ENCODE assay signal across 11 cellular contexts in the genomic region with DNA sequence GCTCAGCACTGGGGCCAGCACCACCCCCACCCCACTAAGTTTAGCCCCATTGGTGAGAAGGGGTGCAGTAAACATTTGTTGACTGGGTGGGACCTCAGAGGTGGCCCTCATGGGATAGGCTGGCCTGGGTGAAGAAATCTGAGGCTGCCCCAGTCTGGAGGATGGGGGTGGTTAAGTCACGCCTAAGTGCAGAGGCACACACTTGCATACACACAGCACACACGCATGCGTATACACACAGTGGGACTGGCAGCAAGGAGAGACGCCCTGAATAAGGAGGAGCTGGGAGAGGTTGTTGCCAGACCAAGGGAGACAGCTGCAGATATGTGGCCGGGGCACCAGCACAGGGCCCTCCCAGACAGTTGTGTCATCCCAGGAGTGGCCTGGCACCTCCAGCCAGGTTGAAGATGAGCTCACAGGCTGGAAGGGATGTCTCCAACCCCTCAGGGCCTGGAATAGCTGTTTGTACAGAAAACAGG. TPM values are rescaled to one million over a fixed set of nuclear protein-coding genes. Genes with fewer than 3 reads are reported as not detected.
DNase-seq lines count a peak whose midpoint lies in the region; ATAC-seq and TF ChIP-seq lines count a peak whose summit lies in the region.
"Had no signal": no experiment of that assay in that cellular context is flagged by ENCODE, and none has a peak within 500 bp of the region (broad histone marks: within the 10 kb centered on the region; RNA-seq: fewer than 3 reads in every experiment).

No MANE protein-coding gene starts in this region.

- H3K27ac ChIP-seq in lung (ENCODE audit: low read depth in 1 of 2, low read length in 1 of 2) (peak overlapping the region in 1 of 2 donors; percentile 77), uterus (peak overlapping the region; percentile 82 to 97)
- H3K27ac ChIP-seq in effector memory CD4-positive, alpha-beta T cell (ENCODE audit: insufficient read depth, low read length, poor library complexity, severe bottlenecking), result no peak overlapping the region

- H3K4me3 ChIP-seq in lung (no peak overlapping the region), uterus (no peak overlapping the region)
- H3K4me3 ChIP-seq in effector memory CD4-positive, alpha-beta T cell (ENCODE audit: insufficient read depth, low read depth, low read length, poor library complexity, severe bottlenecking), result no peak overlapping the region

- 35 to 61% methylated on average over 5 of the region's 5 CpGs for WGBS in lung, 2 donors

- intact Hi-C loops in Right ventricle myocardium inferior (cut with DNase I) (no loop called here), Right ventricle myocardium superior (cut with DNase I) (no loop called here), uterus (cut with DNase I; ENCODE audit: low total_unique reads) (loop anchor here (5.0 kb wide), 1 partner anchor 133 kb away; no protein-coding TSS in a partner anchor)

- H3K4me1 ChIP-seq in lung (ENCODE audit: control insufficient read depth in 2 of 2, insufficient read depth in 2 of 2, low read length in 2 of 2), result peaks cover 34 to 70% of the 10 kb centered on the region in 2 donors
- H3K4me1 ChIP-seq in uterus, result peaks cover 29 to 73% of the 10 kb centered on the region in 2 donors
- peaks cover 10% of the 10 kb centered on the region for H3K4me1 ChIP-seq in effector memory CD4-positive, alpha-beta T cell (ENCODE audit: control insufficient read depth, insufficient read depth, low read length, poor library complexity, severe bottlenecking)

- peak; percentile 59 for DNase-seq in Right ventricle myocardium inferior (ENCODE audit: missing footprints)
- no peak for DNase-seq in Right ventricle myocardium superior
- DNase-seq in ecto neural progenitor cell (ENCODE audit: low spot score), result peak; percentile 46
- peak; percentile 52 for DNase-seq in lung (ENCODE audit: low spot score)
- DNase-seq in uterus, result peak in 1 of 2 donors; percentile 33
- DNase-seq in activated CD8-positive, alpha-beta memory T cell treated with anti-CD3 and anti-CD28 coated beads for 24 hours, result no peak
- DNase-seq in effector memory CD4-positive, alpha-beta T cell, result no peak
- DNase-seq: BE2C, KBM-7 had no signal

- TF ChIP-seq CTCF in lung (IDR thresholded peaks at IDR 0.05; ENCODE audit: control extremely low read depth, extremely low read depth) (no peak), uterus (IDR thresholded peaks at IDR 0.05) (no peak)

- H3K9me3 ChIP-seq in lung (ENCODE audit: control insufficient read depth in 2 of 2, insufficient read depth in 1 of 2, low read length in 1 of 2), result no peaks in the 10 kb centered on the region
- H3K9me3 ChIP-seq in uterus, result no peaks in the 10 kb centered on the region
- no peaks in the 10 kb centered on the region for H3K9me3 ChIP-seq in effector memory CD4-positive, alpha-beta T cell (ENCODE audit: control insufficient read depth, low read length)
- H3K9me3 ChIP-seq: BE2C had no signal

- ATAC-seq in Right ventricle myocardium inferior, result no peak
- no peak for ATAC-seq in Right ventricle myocardium superior (ENCODE audit: poor library complexity)
- no peak for ATAC-seq in lung (ENCODE audit: insufficient read depth, low FRiP score)
- no peak for ATAC-seq in GM21360 (IDR thresholded peaks at IDR 0.05; ENCODE audit: unreplicated experiment)

- H3K27me3 ChIP-seq in lung (ENCODE audit: control insufficient read depth, insufficient read depth) (no peaks in the 10 kb centered on the region), uterus (no peaks in the 10 kb centered on the region)
- H3K27me3 ChIP-seq in effector memory CD4-positive, alpha-beta T cell (replicated peaks; ENCODE audit: control insufficient read depth, insufficient read depth, low read length, poor library complexity, severe bottlenecking), result peaks cover 37% of the 10 kb centered on the region
- H3K27me3 ChIP-seq: BE2C had no signal

- TF ChIP-seq POLR2A in uterus (IDR thresholded peaks at IDR 0.05), result no peak

- H3K36me3 ChIP-seq in lung (ENCODE audit: control insufficient read depth in 2 of 2, insufficient read depth in 2 of 2, low read length in 2 of 2), result no peaks in the 10 kb centered on the region
- no peaks in the 10 kb centered on the region for H3K36me3 ChIP-seq in uterus
- H3K36me3 ChIP-seq in effector memory CD4-positive, alpha-beta T cell (ENCODE audit: control insufficient read depth, insufficient read depth, low read length), result no peaks in the 10 kb centered on the region
- H3K36me3 ChIP-seq: BE2C had no signal

RNA-seq across cellular contexts. Expression of a gene that starts 3.0 kb away (rescaled TPM):
- total RNA-seq in Right ventricle myocardium inferior (76.7 TPM), Right ventricle myocardium superior (75.4 TPM), lung (10 to 100 TPM; 51.3 to 70.7 TPM), uterus (100 to 1,000 TPM in 1 of 4 donors, 10 to 100 TPM in 3; 42.8 to 104 (median 47.2) TPM)
- polyA plus RNA-seq in lung, result 10 to 100 TPM; 37.5 to 48.6 TPM

RNA-seq across cellular contexts. Expression of a gene that starts 35.6 kb away (rescaled TPM):
- not detected for total RNA-seq in Right ventricle myocardium inferior
- total RNA-seq in Right ventricle myocardium superior, result not detected
- 1 to 10 TPM in 1 of 2 donors, not detected in 1; 6.5 TPM for total RNA-seq in lung
- under 1 TPM; 0.33 to 0.97 TPM for polyA plus RNA-seq in lung
- total RNA-seq in uterus, result not detected
- total RNA-seq: ureter had no signal

RNA-seq across cellular contexts. Expression of a gene that starts 47.4 kb away (rescaled TPM):
- not detected for total RNA-seq in Right ventricle myocardium inferior
- not detected for total RNA-seq in Right ventricle myocardium superior
- 10 to 100 TPM in 1 of 2 donors, not detected in 1; 14.6 TPM for total RNA-seq in lung
- polyA plus RNA-seq in lung, result 1 to 10 TPM in 1 of 2 donors, under 1 TPM in 1; 0.65 to 1.3 TPM
- total RNA-seq in uterus, result not detected
- total RNA-seq: ureter had no signal

Comparison
In these comparisons a context has a peak if more than half of its experiments do, and no peak if none do; other contexts are left out.
1. DNase-seq: peak in Right ventricle myocardium inferior (single experiment), ecto neural progenitor cell (single experiment) and lung (single experiment); none in Right ventricle myocardium superior (single experiment), activated CD8-positive, alpha-beta memory T cell treated with anti-CD3 and anti-CD28 coated beads for 24 hours (single experiment) and effector memory CD4-positive, alpha-beta T cell (0 of 3).